ENCODE assay signal across 8 cellular contexts in the genomic region with DNA sequence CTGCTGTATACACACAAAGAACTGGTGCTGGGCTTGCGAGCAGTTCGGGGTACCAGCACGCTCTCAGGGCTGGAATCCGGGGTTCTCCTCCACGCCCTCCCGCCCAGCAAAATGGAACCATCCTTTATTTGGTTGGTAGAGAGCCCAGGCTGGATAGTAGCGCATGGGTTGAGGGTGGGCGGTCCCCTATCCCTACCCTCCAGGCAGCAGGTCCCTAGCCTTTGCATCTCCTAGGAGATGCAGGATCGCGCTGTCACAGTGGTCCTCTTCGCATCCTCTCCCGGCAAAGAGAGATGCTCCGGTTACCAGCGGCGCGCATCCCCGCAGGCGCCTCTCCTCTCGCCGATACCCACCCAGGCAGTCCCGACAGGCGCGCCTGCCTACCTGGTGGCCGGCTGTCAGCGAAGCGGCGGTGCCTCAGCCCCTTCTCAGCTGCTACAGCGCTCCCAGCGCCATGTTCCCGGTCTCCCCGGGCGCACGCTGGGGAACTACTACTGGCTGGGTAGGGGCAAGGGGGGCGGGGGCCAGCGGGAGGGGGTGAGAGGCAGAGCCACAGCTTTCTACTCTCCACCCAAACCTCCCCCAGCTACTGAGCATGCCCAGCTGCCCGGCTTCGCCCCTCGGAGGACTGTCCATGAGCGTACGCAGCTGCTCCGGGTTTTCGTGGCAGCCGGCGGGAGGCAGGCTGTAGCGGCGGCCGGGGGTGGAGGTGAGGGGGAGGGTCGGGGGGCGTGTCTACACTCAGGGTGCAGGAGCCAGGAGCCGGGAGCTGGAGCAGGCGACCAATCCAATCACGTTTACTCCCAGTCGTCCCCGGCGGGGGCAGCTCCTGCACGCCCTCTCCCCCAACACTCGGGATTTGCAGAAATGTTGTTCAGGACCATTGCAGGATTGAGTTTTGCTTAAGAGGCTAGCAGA. TPM values are rescaled to one million over a fixed set of nuclear protein-coding genes. Genes with fewer than 3 reads are reported as not detected.
A peak's percentile ranks its signal among the peaks of the same experiment; 100 is the strongest.
DNase-seq lines count a peak whose midpoint lies in the region; ATAC-seq and TF ChIP-seq lines count a peak whose summit lies in the region.

A gene (minus strand): TSS at position 699 of the 918 bp plus-strand sequence. CDS start 194,748 bp downstream, outside the sequence.

- intact Hi-C loops in left lung (cut with DNase I) (no loop called here), aorta (cut with DNase I) (no loop called here)

- ATAC-seq in left lung (peak; percentile 98), aorta (ENCODE audit: low FRiP score) (peak; percentile 71), HG02798 (IDR thresholded peaks at IDR 0.05; ENCODE audit: poor library complexity, unreplicated experiment) (no peak)

- H3K36me3 ChIP-seq in left lung, result no peaks in the 10 kb centered on the region
- H3K36me3 ChIP-seq in aorta (ENCODE audit: control insufficient read depth in 1 of 2, insufficient read depth in 2 of 2, low read length in 1 of 2), result no peaks in the 10 kb centered on the region

- 1% methylated on average over 53 to 57 of the region's 57 CpGs for WGBS in aorta, 2 donors

- no peaks in the 10 kb centered on the region for H3K4me1 ChIP-seq in left lung
- H3K4me1 ChIP-seq in aorta (ENCODE audit: control insufficient read depth in 1 of 2, insufficient read depth in 2 of 2, low read length in 2 of 2), result no peaks in the 10 kb centered on the region

- H3K27ac ChIP-seq in cingulate gyrus (ENCODE audit: low read depth, low read length), result peak within 1 kb of the TSS; percentile 65
- no peak within 1 kb of the TSS for H3K27ac ChIP-seq in left lung
- no peak within 1 kb of the TSS for H3K27ac ChIP-seq in aorta (ENCODE audit: low read depth in 1 of 2, low read length in 2 of 2)

- H3K4me3 ChIP-seq in left lung, result peak within 1 kb of the TSS; percentile 14 to 21
- H3K4me3 ChIP-seq in aorta (ENCODE audit: low read length in 2 of 2), result peak within 1 kb of the TSS; percentile 31 to 50

- TF ChIP-seq CTCF in left lung (IDR thresholded peaks at IDR 0.05), result no peak

- H3K9me3 ChIP-seq in left lung (peaks cover 0 to 10% of the 10 kb centered on the region in 2 donors), aorta (ENCODE audit: control insufficient read depth, low read length) (no peaks in the 10 kb centered on the region)

- DNase-seq in ELF-1 (ENCODE audit: low read depth, low spot score) (peak; percentile 87), NCI-H2171 treated with DMSO at 0.1 percent for 48 hours (lab: John Stamatoyannopoulos, UW) (peak; percentile 98), left lung (peak; percentile 61 to 84), aorta (peak; percentile 55 to 82), mesenteric fat pad (ENCODE audit: low spot score) (no peak), NOMO-1 (lab: John Stamatoyannopoulos, UW; ENCODE audit: unreplicated experiment in 2 of 2) (no peak)

- H3K27me3 ChIP-seq in left lung, result peaks cover 7 to 50% of the 10 kb centered on the region in 2 donors
- no peaks in the 10 kb centered on the region for H3K27me3 ChIP-seq in aorta (ENCODE audit: control insufficient read depth in 1 of 2, insufficient read depth in 2 of 2, low read length in 1 of 2)

RNA-seq across cellular contexts. Expression of the gene that starts here (rescaled TPM):
- total RNA-seq in left lung (under 1 TPM in 1 of 2 donors, not detected in 1; 0.15 TPM), aorta (under 1 TPM; 0.19 to 0.33 TPM), mesenteric fat pad (not detected)
- polyA plus RNA-seq in aorta, result under 1 TPM; 0.08 to 0.63 TPM

Comparison
In these comparisons a context has a peak if more than half of its experiments do, and no peak if none do; other contexts are left out.
1. Peak in DNase-seq, ATAC-seq and H3K4me3 ChIP-seq in left lung; RNA of the gene not detected or under 1 TPM.
2. Peak in DNase-seq, ATAC-seq and H3K4me3 ChIP-seq in aorta; RNA of the gene not detected or under 1 TPM.
3. DNase-seq: peak in ELF-1 (single experiment) and NCI-H2171 treated with DMSO at 0.1 percent for 48 hours (single experiment); none in mesenteric fat pad (single experiment) and NOMO-1 (0 of 2).